In genomic region chr15:99955181-99955525, GRCh38 we compare ENCODE assay signal across 15 cellular contexts.
A peak's percentile ranks its signal among the peaks of the same experiment; 100 is the strongest.
DNase-seq lines count a peak whose midpoint lies in the region; ATAC-seq and TF ChIP-seq lines count a peak whose summit lies in the region.
"Had no signal": no experiment of that assay in that cellular context is flagged by ENCODE, and none has a peak within 500 bp of the region (broad histone marks: within the 10 kb centered on the region; RNA-seq: fewer than 3 reads in every experiment).

No MANE protein-coding gene starts in this region.

- H3K4me1 ChIP-seq in endodermal cell (ENCODE audit: control insufficient read depth, insufficient read depth, low read length) (no peaks in the 10 kb centered on the region), mesenchymal stem cell (ENCODE audit: control insufficient read depth, insufficient read depth, low read depth, low read length) (no peaks in the 10 kb centered on the region)

- H3K27me3 Mint-ChIP-seq in endodermal cell (ENCODE audit: insufficient read depth), result peaks cover 9% of the 10 kb centered on the region

- no peak for TF ChIP-seq CTCF in endodermal cell (conservative IDR thresholded peaks at IDR 0.05)
- TF ChIP-seq CTCF in omental fat pad (IDR thresholded peaks at IDR 0.05), result no peak

- no peak overlapping the region for H3K4me2 ChIP-seq in mesenchymal stem cell (ENCODE audit: low read length, poor library complexity, severe bottlenecking)

- no peak overlapping the region for H3K27ac ChIP-seq in endodermal cell (ENCODE audit: low read depth, low read length)
- no peak overlapping the region for H3K27ac ChIP-seq in mesenchymal stem cell (ENCODE audit: low read length, poor library complexity, severe bottlenecking)

- H3K4me1 Mint-ChIP-seq in endodermal cell, result no peaks in the 10 kb centered on the region

- H3K4me3 Mint-ChIP-seq in endodermal cell, result no peak overlapping the region
- H3K4me3 Mint-ChIP-seq: CD4-positive, CD25-positive, alpha-beta regulatory T cell had no signal

- no peak overlapping the region for H2AK5ac ChIP-seq in mesenchymal stem cell (ENCODE audit: low read length, severe bottlenecking)

- no peaks in the 10 kb centered on the region for H3K27me3 ChIP-seq in H7 (ENCODE audit: control insufficient read depth, insufficient read depth, low read length)
- H3K27me3 ChIP-seq in endodermal cell (ENCODE audit: control insufficient read depth, insufficient read depth, low read length, poor library complexity, severe bottlenecking), result no peaks in the 10 kb centered on the region
- H3K27me3 ChIP-seq in mesenchymal stem cell (ENCODE audit: control insufficient read depth in 1 of 2, insufficient read depth in 1 of 2, low read length in 2 of 2), result peaks cover 0 to 42% of the 10 kb centered on the region in 2 experiments

- no peaks in the 10 kb centered on the region for H3K79me1 ChIP-seq in mesenchymal stem cell (replicated peaks; ENCODE audit: low read length, poor library complexity, severe bottlenecking)

- DNase-seq in AG08396 (ENCODE audit: low spot score), result peak; percentile 1
- DNase-seq in H7, result peak; percentile 12
- DNase-seq in endodermal cell, result peak; percentile 19
- DNase-seq in omental fat pad (ENCODE audit: low spot score), result no peak
- DNase-seq in DMS53 treated with DMSO at 0.1 percent for 48 hours (lab: John Stamatoyannopoulos, UW; ENCODE audit: unreplicated experiment), result no peak
- no peak for DNase-seq in T-helper 9 cell
- no peak for DNase-seq in mesenchymal stem cell
- no peak for DNase-seq in NCI-H146 (lab: John Stamatoyannopoulos, UW)
- DNase-seq: CD4-positive, CD25-positive, alpha-beta regulatory T cell; DMS79; GDM1; NCI-H345; NCI-H69; SHP77 had no signal

- 76 to 80% methylated on average over 1 of the region's 1 CpG for WGBS in endodermal cell (ENCODE audit: insufficient coverage in 1 of 2, insufficient read length in 1 of 2), 2 experiments
- WGBS in mesenchymal stem cell, result 100% methylated on average over 1 of the region's 1 CpG

- ATAC-seq in omental fat pad (ENCODE audit: low FRiP score), result peak; percentile 6
- ATAC-seq: K562 had no signal

- no peak overlapping the region for H3K9ac ChIP-seq in endodermal cell (ENCODE audit: extremely low read depth, low read length, poor library complexity, severe bottlenecking)
- no peak overlapping the region for H3K9ac ChIP-seq in mesenchymal stem cell (ENCODE audit: low read length)

- H2BK5ac ChIP-seq in mesenchymal stem cell (ENCODE audit: low read depth, low read length, poor library complexity, severe bottlenecking), result no peak overlapping the region

- H2BK15ac ChIP-seq in mesenchymal stem cell (ENCODE audit: low read depth, poor library complexity, severe bottlenecking), result no peak overlapping the region

- H2AFZ ChIP-seq in mesenchymal stem cell (ENCODE audit: low read depth, low read length), result no peak overlapping the region

- H3K36me3 Mint-ChIP-seq in endodermal cell (ENCODE audit: low read depth), result no peaks in the 10 kb centered on the region

- H3K23ac ChIP-seq in mesenchymal stem cell (ENCODE audit: low read length in 2 of 2), result no peak overlapping the region

- no peak overlapping the region for H3K4ac ChIP-seq in mesenchymal stem cell (ENCODE audit: low read depth in 1 of 2, low read length in 2 of 2)

- no peak overlapping the region for H3K14ac ChIP-seq in mesenchymal stem cell (ENCODE audit: low read length in 2 of 2)

- H4K91ac ChIP-seq in mesenchymal stem cell (ENCODE audit: low read length), result no peak overlapping the region

- H3K9me3 ChIP-seq in endodermal cell (ENCODE audit: control insufficient read depth, low read length), result no peaks in the 10 kb centered on the region
- H3K9me3 ChIP-seq in mesenchymal stem cell (ENCODE audit: control insufficient read depth, low read length), result peaks cover 6% of the 10 kb centered on the region

- H2BK120ac ChIP-seq in mesenchymal stem cell (ENCODE audit: low read depth, low read length), result no peak overlapping the region

- H3K9me3 Mint-ChIP-seq in endodermal cell, result peaks cover 2% of the 10 kb centered on the region

- H2BK12ac ChIP-seq in mesenchymal stem cell (ENCODE audit: low read length in 2 of 2), result no peak overlapping the region

- no peak overlapping the region for H3K18ac ChIP-seq in mesenchymal stem cell (ENCODE audit: low read depth in 1 of 2, low read length in 2 of 2)

- H3K4me3 ChIP-seq in H7 (ENCODE audit: insufficient read depth, low read depth, low read length) (no peak overlapping the region), endodermal cell (ENCODE audit: low read length) (no peak overlapping the region), mesenchymal stem cell (ENCODE audit: insufficient read depth in 1 of 2, low read depth in 1 of 2, low read length in 2 of 2) (no peak overlapping the region)
- H3K4me3 ChIP-seq: K562 had no signal

- H3K27ac Mint-ChIP-seq in endodermal cell, result no peak overlapping the region

- H3K36me3 ChIP-seq in H7 (replicated peaks; ENCODE audit: control insufficient read depth, insufficient read depth, low read length), result no peaks in the 10 kb centered on the region
- H3K36me3 ChIP-seq in endodermal cell (ENCODE audit: control insufficient read depth, insufficient read depth, low read length), result no peaks in the 10 kb centered on the region
- H3K36me3 ChIP-seq in mesenchymal stem cell (ENCODE audit: control insufficient read depth in 1 of 2, insufficient read depth in 2 of 2, low read depth in 1 of 2, low read length in 2 of 2), result no peaks in the 10 kb centered on the region

- H4K8ac ChIP-seq in mesenchymal stem cell (ENCODE audit: low read length), result no peak overlapping the region

Comparison
In these comparisons a context has a peak if more than half of its experiments do, and no peak if none do; other contexts are left out.
1. DNase-seq: peak in AG08396 (single experiment), H7 (single experiment) and endodermal cell (single experiment); none in omental fat pad (single experiment), DMS53 treated with DMSO at 0.1 percent for 48 hours (single experiment), T-helper 9 cell (single experiment), mesenchymal stem cell (single experiment) and NCI-H146 (single experiment).